ENCODE assay signal across 21 cellular contexts in the genomic region with DNA sequence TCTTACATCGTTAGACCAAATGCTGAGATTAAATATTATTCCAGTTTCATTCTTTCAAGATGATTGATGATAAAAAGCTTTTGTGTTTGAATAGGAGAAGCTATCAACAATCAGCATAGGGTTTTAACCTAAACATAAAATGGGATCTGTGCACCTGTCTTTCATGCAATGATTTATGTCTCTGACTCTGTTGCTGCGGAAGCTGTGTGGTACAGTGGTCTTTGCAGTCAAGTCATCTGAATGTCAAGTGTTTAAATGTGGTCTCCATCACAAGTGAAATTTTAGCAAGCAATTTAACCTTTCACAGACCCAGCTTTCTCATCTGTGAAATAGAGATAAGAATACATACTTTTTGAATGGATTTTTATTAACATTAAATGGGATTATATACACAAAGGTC.
"Had no signal": no experiment of that assay in that cellular context is flagged by ENCODE, and none has a peak within 500 bp of the region (broad histone marks: within the 10 kb centered on the region; RNA-seq: fewer than 3 reads in every experiment).

No MANE protein-coding gene starts in this region.

- H3K27ac Mint-ChIP-seq: endodermal cell; naive thymus-derived CD4-positive, alpha-beta T cell; stimulated activated naive B cell treated with anti-CD40 and anti-IgM and Interleukin-4, amounts not matched to agents 10 μg/mL and 1 μg/mL and 100 μg/mL, for 72 hours; stimulated activated naive CD8-positive, alpha-beta T cell treated with anti-CD3 and anti-CD28 coated beads, Interleukin-15, amount 100 ng/mL, for 72 hours had no signal

- ATAC-seq: naive thymus-derived CD4-positive, alpha-beta T cell; psoas muscle; right lobe of liver; stimulated activated naive B cell treated with anti-CD40 and anti-IgM and Interleukin-4, amounts not matched to agents 10 μg/mL and 1 μg/mL and 100 μg/mL, for 72 hours; stimulated activated naive CD8-positive, alpha-beta T cell treated with anti-CD3 and anti-CD28 coated beads, Interleukin-15, amount 100 ng/mL, for 72 hours; upper lobe of right lung had no signal

- FAIRE-seq: endothelial cell of umbilical vein, islet of Langerhans had no signal

- H3K27me3 Mint-ChIP-seq: stimulated activated naive B cell treated with anti-CD40 and anti-IgM and Interleukin-4, amounts not matched to agents 10 μg/mL and 1 μg/mL and 100 μg/mL, for 72 hours; stimulated activated naive CD8-positive, alpha-beta T cell treated with anti-CD3 and anti-CD28 coated beads, Interleukin-15, amount 100 ng/mL, for 72 hours had no signal

- DNase-seq: dermis blood vessel endothelial cell; endodermal cell; foreskin melanocyte; head of caudate nucleus; hippocampal formation; kidney glomerular epithelial cell; mesendoderm; naive thymus-derived CD4-positive, alpha-beta T cell; psoas muscle; retina; right lobe of liver; spleen; stimulated activated CD4-positive, alpha-beta T cell treated with anti-CD3 and anti-CD28 coated beads, Interleukin-15, amount 100 ng/mL, for 24 hours; stimulated activated CD4-positive, alpha-beta T cell treated with anti-CD3 and anti-CD28 coated beads, Interleukin-1b, Interleukin-23, amount 100 ng/mL, for 48 hours; stimulated activated CD4-positive, alpha-beta T cell treated with anti-CD3 and anti-CD28 coated beads, Interleukin-4, amount 100 ng/mL, for 4 hours; stimulated activated naive B cell treated with anti-CD40 and anti-IgM and Interleukin-4, amounts not matched to agents 10 μg/mL and 1 μg/mL and 100 μg/mL, for 72 hours; stimulated activated naive CD8-positive, alpha-beta T cell treated with anti-CD3 and anti-CD28 coated beads, Interleukin-15, amount 100 ng/mL, for 72 hours; testis; upper lobe of right lung had no signal

- H3K4me1 Mint-ChIP-seq: endodermal cell; stimulated activated naive B cell treated with anti-CD40 and anti-IgM and Interleukin-4, amounts not matched to agents 10 μg/mL and 1 μg/mL and 100 μg/mL, for 72 hours had no signal

- H3K36me3 Mint-ChIP-seq: stimulated activated naive B cell treated with anti-CD40 and anti-IgM and Interleukin-4, amounts not matched to agents 10 μg/mL and 1 μg/mL and 100 μg/mL, for 72 hours had no signal

- H3K4me3 Mint-ChIP-seq: endodermal cell; naive thymus-derived CD4-positive, alpha-beta T cell; stimulated activated naive B cell treated with anti-CD40 and anti-IgM and Interleukin-4, amounts not matched to agents 10 μg/mL and 1 μg/mL and 100 μg/mL, for 72 hours; stimulated activated naive CD8-positive, alpha-beta T cell treated with anti-CD3 and anti-CD28 coated beads, Interleukin-15, amount 100 ng/mL, for 72 hours had no signal

- H3K9me3 Mint-ChIP-seq: endodermal cell had no signal
